8 cellular contexts compared by ENCODE assay signal in the genomic region with DNA sequence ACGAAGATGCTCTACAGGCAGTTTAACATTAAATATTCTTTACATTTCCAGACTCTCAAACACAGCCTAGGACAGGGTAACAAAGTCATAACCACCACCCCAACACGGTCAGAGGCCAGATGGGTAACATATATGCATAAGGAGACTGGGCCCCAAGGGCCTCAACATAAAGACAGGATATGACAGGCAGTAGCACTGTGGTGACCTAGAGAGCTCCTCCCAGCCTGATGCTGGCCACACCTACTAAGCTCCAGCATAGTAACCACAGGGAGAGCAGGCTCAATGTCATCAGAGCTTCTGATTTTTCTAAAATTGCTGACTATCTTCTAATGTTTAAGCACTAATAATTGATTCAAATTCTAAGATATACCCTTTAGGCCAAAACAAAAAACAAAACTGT. TPM values are rescaled to one million over a fixed set of nuclear protein-coding genes. Genes with fewer than 3 reads are reported as not detected.
DNase-seq lines count a peak whose midpoint lies in the region; ATAC-seq, FAIRE-seq and TF ChIP-seq lines count a peak whose summit lies in the region.

No MANE protein-coding gene starts in this region.

- TF ChIP-seq CTCF in MM.1S (IDR thresholded peaks at IDR 0.05; ENCODE audit: low read length) (no peak), HepG2 (CRISPR knock-in tag; IDR thresholded peaks at IDR 0.05) (no peak), omental fat pad (IDR thresholded peaks at IDR 0.05) (no peak)

- H2AFZ ChIP-seq in MM.1S (ENCODE audit: low read length) (no peak overlapping the region), HepG2 (ENCODE audit: low read length) (no peak overlapping the region)

- H3F3A ChIP-seq in MM.1S (ENCODE audit: insufficient read depth, low read length), result no peaks in the 10 kb centered on the region

- POLR2A ChIA-PET in HepG2 (lab: Yijun Ruan, JAX), result no interaction called here

- H3K79me2 ChIP-seq in MM.1S (ENCODE audit: low read length) (no peaks in the 10 kb centered on the region), HepG2 (ENCODE audit: insufficient read depth, low read length) (no peaks in the 10 kb centered on the region)

- H3K4me2 ChIP-seq in MM.1S (ENCODE audit: low read depth, low read length) (no peak overlapping the region), HepG2 (ENCODE audit: low read depth, low read length) (no peak overlapping the region)

- DNase-seq in HAP-1 (ENCODE audit: low spot score in 2 of 2) (peak; percentile 61 to 69), MM.1S (peak; percentile 70), HepG2 (ENCODE audit: low spot score) (no peak), omental fat pad (ENCODE audit: low spot score) (no peak), COLO668 (lab: John Stamatoyannopoulos, UW; ENCODE audit: unreplicated experiment) (no peak), SJCRH30 (no peak), DMS53 (lab: John Stamatoyannopoulos, UW) (no peak)

- no peak for FAIRE-seq in HepG2 (lab: Jason Lieb, UNC)

- TF ChIP-seq POLR2A in HepG2 (IDR thresholded peaks at IDR 0.05; ENCODE audit: insufficient read depth in 1 of 2, low read depth in 2 of 2, low read length in 2 of 2), result no peak

- H3K27me3 ChIP-seq in HAP-1 (ENCODE audit: low read depth) (no peaks in the 10 kb centered on the region), MM.1S (replicated peaks; ENCODE audit: insufficient read depth, low read length) (no peaks in the 10 kb centered on the region), HepG2 (ENCODE audit: control insufficient read depth in 1 of 2, insufficient read depth in 2 of 2, low read length in 2 of 2) (no peaks in the 10 kb centered on the region), SJCRH30 (no peaks in the 10 kb centered on the region)

- in situ Hi-C loops in HAP-1 (cut with MboI; ENCODE audit: low sequenced_read_pairs), result loop anchor here (10.0 kb wide), 1 partner anchor 524 kb away; no protein-coding TSS in a partner anchor
- in situ Hi-C loops in HepG2 (cut with HindIII; ENCODE audit: extremely low pct_ligation_motif_present, low pct_unique_long_range_greater_than_20kb), result loop anchor here (10.0 kb wide), 1 partner anchor 484 kb away; the partner anchor contains the start of gene TMEM200A

- intact Hi-C loops in HepG2 (cut with micrococcal nuclease; ENCODE audit: unreplicated experiment), result loop anchor here (10.0 kb wide), 1 partner anchor 554 kb away; no protein-coding TSS in a partner anchor

- H3K4me3 ChIP-seq in HAP-1 (no peak overlapping the region), MM.1S (ENCODE audit: low read length) (no peak overlapping the region), HepG2 (replicated peaks in 1 of 3; ENCODE audit: insufficient read depth in 1 of 3, low read depth in 2 of 3, low read length in 3 of 3) (no peak overlapping the region), SJCRH30 (no peak overlapping the region)

- no peaks in the 10 kb centered on the region for H3K36me3 ChIP-seq in HAP-1 (replicated peaks)
- no peaks in the 10 kb centered on the region for H3K36me3 ChIP-seq in MM.1S (replicated peaks; ENCODE audit: insufficient read depth, low read length)
- H3K36me3 ChIP-seq in HepG2 (replicated peaks in 1 of 2; ENCODE audit: control insufficient read depth in 1 of 2, insufficient read depth in 2 of 2, low read length in 2 of 2), result no peaks in the 10 kb centered on the region; a peak in 2 of 5 replicates
- peaks cover 3% of the 10 kb centered on the region; the same call in 1 of the 2 replicates for H3K36me3 ChIP-seq in SJCRH30

- H3K9me2 ChIP-seq in MM.1S (replicated peaks; ENCODE audit: insufficient read depth, low read length), result no peaks in the 10 kb centered on the region

- WGBS in HepG2 (ENCODE audit: low lambda C conversion rate), result 100% methylated on average over 2 of the region's 2 CpGs

- TF ChIP-seq EP300 in HepG2 (IDR thresholded peaks at IDR 0.05; ENCODE audit: low read depth in 2 of 2, low read length in 2 of 2) (no peak), HepG2 (CRISPR knock-in tag; IDR thresholded peaks at IDR 0.05; ENCODE audit: borderline replicate concordance) (no peak)

- H3K4me1 ChIP-seq in HAP-1 (peaks cover 33% of the 10 kb centered on the region), MM.1S (ENCODE audit: low read length) (peaks cover 19% of the 10 kb centered on the region), HepG2 (ENCODE audit: insufficient read depth, low read length) (peaks cover 65% of the 10 kb centered on the region), SJCRH30 (no peaks in the 10 kb centered on the region)

- TF ChIP-seq RAD21 in HepG2 (CRISPR knock-in tag; IDR thresholded peaks at IDR 0.05), result no peak

- H4K20me1 ChIP-seq in MM.1S (ENCODE audit: insufficient read depth, low read length) (no peaks in the 10 kb centered on the region), HepG2 (ENCODE audit: insufficient read depth, low read length) (no peaks in the 10 kb centered on the region)

- H3K27ac ChIP-seq in MM.1S (ENCODE audit: low read length) (no peak overlapping the region), HepG2 (ENCODE audit: extremely low read length, insufficient read depth, low read length) (no peak overlapping the region), SJCRH30 (no peak overlapping the region)

- H3K9ac ChIP-seq in MM.1S (ENCODE audit: low read length), result no peak overlapping the region
- no peak overlapping the region for H3K9ac ChIP-seq in HepG2 (ENCODE audit: insufficient read depth, low read depth, low read length)

- H3K9me3 ChIP-seq in HAP-1 (no peaks in the 10 kb centered on the region), MM.1S (replicated peaks; ENCODE audit: insufficient read depth, low read length) (no peaks in the 10 kb centered on the region), HepG2 (ENCODE audit: low read length) (no peaks in the 10 kb centered on the region), SJCRH30 (replicated peaks) (no peaks in the 10 kb centered on the region)

- BruUV-seq in HepG2 (replicated peaks; lab: Mats Ljungman, UMichigan), result no TSS peak

- CTCF ChIA-PET in HepG2 (lab: Yijun Ruan, JAX; ENCODE audit: low intra/inter-chr PET ratio, low total read pairs), result no interaction called here

- peak; percentile 66 for ATAC-seq in GM18870 (IDR thresholded peaks at IDR 0.05; ENCODE audit: unreplicated experiment)
- peak; percentile 7; the same call in 2 of the 3 replicates for ATAC-seq in HepG2
- ATAC-seq in omental fat pad (ENCODE audit: low FRiP score), result no peak

TF ChIP-seq in HepG2, 621 proteins besides CTCF, POLR2A, EP300 and RAD21:
- TF ChIP-seq TAF1 (CRISPR knock-in tag; IDR thresholded peaks at IDR 0.05) (no peak), SRSF1 (optimal IDR thresholded peaks at IDR 0.05; ENCODE audit: low read depth, low read length) (no peak), TOE1 (CRISPR knock-in tag; IDR thresholded peaks at IDR 0.05) (no peak), KDM5B (CRISPR knock-in tag; IDR thresholded peaks at IDR 0.05; ENCODE audit: borderline replicate concordance) (no peak), NCOA1 (CRISPR knock-in tag; IDR thresholded peaks at IDR 0.05) (no peak), MAFK (conservative IDR thresholded peaks at IDR 0.05 in 1 of 2, IDR thresholded peaks at IDR 0.05 in 1 of 2; ENCODE audit: low read length in 2 of 2) (peak; percentile 9 to 29; a peak in 1 of 4 replicates), NFIB (CRISPR knock-in tag; IDR thresholded peaks at IDR 0.05; ENCODE audit: borderline replicate concordance) (no peak), ZFP90 (CRISPR knock-in tag; IDR thresholded peaks at IDR 0.05; ENCODE audit: borderline replicate concordance) (no peak), TERF1 (CRISPR knock-in tag; IDR thresholded peaks at IDR 0.05) (no peak)

RNA-seq across cellular contexts. Expression of gene SMLR1, which starts 21.7 kb away (rescaled TPM):
- total RNA-seq in HepG2 (2016; rRNA removed; fragmentation: Illumina TruSeq; extraction: Trizol), result 97.8 and 104 TPM in 2 replicates
- total RNA-seq in HepG2 (2016; cell fraction: cytosol; rRNA removed; fragmentation: Illumina TruSeq; extraction: Trizol; ENCODE audit: low read depth), result 41.9 and 46.7 TPM in 2 replicates
- total RNA-seq in HepG2 (2016; cell fraction: insoluble cytoplasmic fraction; rRNA removed; fragmentation: Illumina TruSeq; extraction: Trizol), result 92.4 and 106 TPM in 2 replicates
- total RNA-seq in HepG2 (2016; cell fraction: membrane; rRNA removed; fragmentation: Illumina TruSeq; extraction: Trizol), result 60.2 and 61.3 TPM in 2 replicates
- 91.8 and 97.0 TPM in 2 replicates for total RNA-seq in HepG2 (2016; cell fraction: nucleus; rRNA removed; fragmentation: Illumina TruSeq; extraction: Trizol)
- 37.9 and 41.8 TPM in 2 replicates for polyA plus RNA-seq in HepG2 (2011; rRNA removed)
- polyA plus RNA-seq in HepG2 (2011; cell fraction: cytosol; rRNA removed), result 28.9 and 39.2 TPM in 2 replicates
- 42.3 and 58.0 TPM in 2 replicates for polyA plus RNA-seq in HepG2 (2011; cell fraction: nucleus; rRNA removed)
- polyA plus RNA-seq in HepG2 (2012), result 67.5 and 98.6 TPM in 2 replicates
- 32.8 and 42.1 TPM in 2 replicates for polyA plus RNA-seq in HepG2 (2016; cell fraction: cytosol; fragmentation: Illumina TruSeq; extraction: Trizol; ENCODE audit: low read depth)
- polyA plus RNA-seq in HepG2 (2016; cell fraction: insoluble cytoplasmic fraction; fragmentation: Illumina TruSeq; extraction: Trizol; ENCODE audit: low read depth), result 87.1 and 90.1 TPM in 2 replicates
- 46.2 and 48.8 TPM in 2 replicates for polyA plus RNA-seq in HepG2 (2016; cell fraction: membrane; fragmentation: Illumina TruSeq; extraction: Trizol; ENCODE audit: low read depth)
- 109 and 122 TPM in 2 replicates for polyA plus RNA-seq in HepG2 (2016; cell fraction: nucleus; fragmentation: Illumina TruSeq; extraction: Trizol; ENCODE audit: insufficient read depth, low read depth)
- 57.4 TPM in 1 of 2 replicates, not detected in the other for polyA minus RNA-seq in HepG2 (2011; rRNA and poly(A)+ RNA removed; ENCODE audit: low replicate concordance)
- polyA minus RNA-seq in HepG2 (2011; cell fraction: cytosol; rRNA and poly(A)+ RNA removed), result 15.2 and 17.4 TPM in 2 replicates
- 124 and 145 TPM in 2 replicates for polyA minus RNA-seq in HepG2 (2011; cell fraction: nucleus; rRNA and poly(A)+ RNA removed)
- total RNA-seq in omental fat pad, result not detected
- not detected in 2 replicates for total RNA-seq in SJCRH30 (2014; rRNA removed; shearing (Covaris generic))

Comparison
In these comparisons a context has a peak if more than half of its experiments do, and no peak if none do; other contexts are left out.
1. DNase-seq: peak in HAP-1 (2 of 2) and MM.1S (single experiment); none in HepG2 (single experiment), omental fat pad (single experiment), COLO668 (single experiment), SJCRH30 (0 of 2) and DMS53 (single experiment).
2. RNA of gene SMLR1, which starts 21.7 kb away (total RNA-seq): 41.9 to 106 TPM in HepG2; not detected in omental fat pad and not detected in SJCRH30; every median in the first group is over 10 times any median in the second.